ENCODE assay signal across 8 cellular contexts in genomic region chr7:38345546-38346172, GRCh38.
DNase-seq lines count a peak whose midpoint lies in the region; ATAC-seq, FAIRE-seq and TF ChIP-seq lines count a peak whose summit lies in the region.
"Not testable (repeated sequence)": the region's sequence is repeated elsewhere in the genome, so short reads cannot be mapped to it uniquely, and the experiment has no call there.

No MANE protein-coding gene starts in this region.

- not testable (repeated sequence) for H3K9me3 ChIP-seq in astrocyte (ENCODE audit: insufficient read depth, low read depth, low read length); cardiac muscle cell (ENCODE audit: low read depth); psoas muscle

- H3K36me3 ChIP-seq in astrocyte (ENCODE audit: insufficient read depth, low read length); cardiac muscle cell; psoas muscle (ENCODE audit: insufficient read depth in 1 of 2, low read depth in 1 of 2): not testable (repeated sequence)

- H3K9ac ChIP-seq in astrocyte (ENCODE audit: low read length) = not testable (repeated sequence)

- H3K4me3 ChIP-seq in astrocyte (ENCODE audit: insufficient read depth, low read depth, low read length); cardiac muscle cell; psoas muscle: not testable (repeated sequence)

- H3K9me3 Mint-ChIP-seq in astrocyte (ENCODE audit: unreplicated experiment) = not testable (repeated sequence)

- H3K4me1 Mint-ChIP-seq in astrocyte (ENCODE audit: low read depth, unreplicated experiment) = not testable (repeated sequence)

- H2AFZ ChIP-seq in astrocyte (ENCODE audit: low read depth, low read length) = not testable (repeated sequence)

- H3K36me3 Mint-ChIP-seq in astrocyte (ENCODE audit: low read depth, unreplicated experiment) = not testable (repeated sequence)

- ATAC-seq in GM19372 (IDR thresholded peaks at IDR 0.05; ENCODE audit: low read depth, unreplicated experiment) (peak; percentile 55), HG03025 (IDR thresholded peaks at IDR 0.05; ENCODE audit: low FRiP score, unreplicated experiment) (peak; percentile 62), psoas muscle (peak in 1 of 4 donors; percentile 51)

- DNase-seq in COLO668 (lab: John Stamatoyannopoulos, UW; ENCODE audit: unreplicated experiment) = peak; percentile 50
- DNase-seq in NCI-H1092 treated with DMSO at 0.1 percent for 48 hours (lab: John Stamatoyannopoulos, UW) = peak; percentile 8
- DNase-seq in T follicular helper cell (ENCODE audit: low read depth) = peak; percentile 31
- peak; percentile 19 for DNase-seq in astrocyte (ENCODE audit: low read depth)
- peak; percentile 59 to 64 for DNase-seq in cardiac muscle cell (ENCODE audit: low read depth in 1 of 2, low spot score in 1 of 2)
- DNase-seq in psoas muscle = not testable (repeated sequence)

- H3K27ac ChIP-seq in astrocyte (ENCODE audit: low read depth, low read length); cardiac muscle cell; psoas muscle: not testable (repeated sequence)

- not testable (repeated sequence) for H3K4me2 ChIP-seq in astrocyte (ENCODE audit: low read length)

- H3K79me2 ChIP-seq in astrocyte (ENCODE audit: insufficient read depth, low read length) = not testable (repeated sequence)

- intact Hi-C loops in psoas muscle (cut with DNase I) = not testable (repeated sequence)

- not testable (repeated sequence) for H4K20me1 ChIP-seq in astrocyte (ENCODE audit: insufficient read depth, low read length)

- FAIRE-seq in astrocyte (lab: Jason Lieb, UNC) = not testable (repeated sequence)

- not testable (repeated sequence) for H3K4me3 Mint-ChIP-seq in astrocyte (ENCODE audit: unreplicated experiment)

- not testable (repeated sequence) for H3K27ac Mint-ChIP-seq in astrocyte (ENCODE audit: unreplicated experiment)

- WGBS in psoas muscle, 3 donors = 32 to 47% (median 39%) methylated on average over 4 of the region's 4 CpGs

- TF ChIP-seq CTCF in astrocyte (IDR thresholded peaks at IDR 0.05; ENCODE audit: insufficient read depth, low read depth, low read length) (peak; percentile 10), cardiac muscle cell (IDR thresholded peaks at IDR 0.05; ENCODE audit: low read depth, low read length) (peak; percentile 81), psoas muscle (IDR thresholded peaks at IDR 0.05) (peak; percentile 41)

- not testable (repeated sequence) for H3K27me3 Mint-ChIP-seq in astrocyte (ENCODE audit: low read depth, unreplicated experiment)

- H3K27me3 ChIP-seq in astrocyte (ENCODE audit: insufficient read depth, low read length); cardiac muscle cell; psoas muscle (ENCODE audit: insufficient read depth in 3 of 3, low read length in 2 of 3): not testable (repeated sequence)

- H3K4me1 ChIP-seq in astrocyte (ENCODE audit: insufficient read depth, low read length); psoas muscle: not testable (repeated sequence)
- H3K4me1 ChIP-seq in cardiac muscle cell (ENCODE audit: low read depth) = peaks cover 11% of the 10 kb centered on the region

Comparison
In these comparisons a context has a peak if more than half of its experiments do, and no peak if none do; other contexts are left out.
1. CTCF ChIP-seq: peak in every context shown above with its lines; median percentile 81 in cardiac muscle cell; 41 in psoas muscle; 10 in astrocyte.